12 cellular contexts compared by ENCODE assay signal in the genomic region with DNA sequence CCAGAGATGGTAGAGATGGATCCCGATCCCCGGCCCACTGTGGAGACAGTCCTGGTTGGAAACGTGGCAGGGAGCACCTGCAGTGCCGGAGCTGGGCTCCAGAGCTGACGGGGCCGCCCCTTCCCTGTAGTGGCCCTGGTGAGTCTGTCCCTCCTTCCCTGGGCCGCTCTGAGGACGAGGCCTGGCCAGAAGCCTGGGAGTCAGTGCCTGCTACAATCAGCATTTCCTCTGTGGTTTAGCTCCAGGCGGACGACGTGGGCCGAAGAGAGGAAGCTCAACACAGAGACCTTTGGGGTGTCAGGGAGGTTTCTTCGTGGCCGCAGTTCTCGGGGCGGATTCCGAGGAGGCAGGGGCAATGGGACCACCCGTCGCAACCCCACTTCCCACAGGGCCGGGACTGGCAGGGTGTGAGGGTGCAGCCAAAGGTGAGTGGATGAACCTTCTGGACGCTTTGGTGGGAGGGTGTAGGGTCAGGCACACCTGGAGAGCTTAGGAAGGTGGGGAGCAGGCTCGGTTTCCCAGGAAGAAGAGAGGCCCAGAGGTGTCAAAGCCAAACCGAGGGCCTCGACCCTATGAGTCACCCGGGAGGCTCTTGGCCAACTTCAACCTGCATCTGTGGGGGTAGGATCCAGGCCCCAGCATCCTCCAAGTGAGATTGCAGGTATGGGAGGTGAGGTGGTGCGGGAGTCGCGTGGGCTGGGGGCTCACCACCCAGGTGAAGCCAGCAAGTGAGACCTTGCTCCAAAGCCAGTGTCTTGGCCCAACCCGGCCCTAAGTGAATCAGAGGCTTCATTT. TPM values are rescaled to one million over a fixed set of nuclear protein-coding genes. Genes with fewer than 3 reads are reported as not detected.
A peak's percentile ranks its signal among the peaks of the same experiment; 100 is the strongest.
DNase-seq lines count a peak whose midpoint lies in the region; ATAC-seq, FAIRE-seq and TF ChIP-seq lines count a peak whose summit lies in the region.
"Had no signal": no experiment of that assay in that cellular context is flagged by ENCODE, and none has a peak within 500 bp of the region (broad histone marks: within the 10 kb centered on the region; RNA-seq: fewer than 3 reads in every experiment).

No MANE protein-coding gene starts in this region.

- H3K27me3 ChIP-seq in HepG2 (ENCODE audit: control insufficient read depth in 1 of 2, insufficient read depth in 2 of 2, low read length in 2 of 2), result no peaks in the 10 kb centered on the region

- ATAC-seq in HepG2 (peak; percentile 1; the same call in 2 of the 3 replicates), GM21825 (IDR thresholded peaks at IDR 0.05; ENCODE audit: unreplicated experiment) (no peak)

- TF ChIP-seq POLR2A in HepG2 (IDR thresholded peaks at IDR 0.05; ENCODE audit: insufficient read depth in 1 of 2, low read depth in 2 of 2, low read length in 2 of 2), result no peak; a peak in 1 of 4 replicates

- H3K27me3 Mint-ChIP-seq in activated CD4-positive, alpha-beta T cell treated with anti-CD3 and anti-CD28 coated beads, Interleukin-2, amount 10 ng/mL, durations not matched to agents 24 days and 14 days, result no peaks in the 10 kb centered on the region
- H3K27me3 Mint-ChIP-seq: activated naive CD4-positive, alpha-beta T cell treated with anti-CD3 and anti-CD28 coated beads, Interleukin-2, amount 50 U/mL, for 24 hours had no signal

- WGBS in HepG2 (ENCODE audit: low lambda C conversion rate), result 94% methylated on average over 29 of the region's 29 CpGs

- peaks cover 67 to 92% of the 10 kb centered on the region in 2 experiments for H3K36me3 ChIP-seq in HepG2 (replicated peaks in 1 of 2; ENCODE audit: control insufficient read depth in 1 of 2, insufficient read depth in 2 of 2, low read length in 2 of 2)

- TF ChIP-seq CTCF in HepG2 (CRISPR knock-in tag; IDR thresholded peaks at IDR 0.05), result no peak

- no peak overlapping the region for H3K4me2 ChIP-seq in HepG2 (ENCODE audit: low read depth, low read length)

- DNase-seq in activated CD4-positive, alpha-beta T cell treated with anti-CD3 and anti-CD28 coated beads, Interleukin-2, amount 10 ng/mL, durations not matched to agents 24 days and 14 days, result no peak
- DNase-seq in activated CD4-positive, alpha-beta T cell treated with anti-CD3 and anti-CD28 coated beads, Interleukin-2, amount 50 U/mL, for 4 hours, result no peak
- DNase-seq in HepG2 (ENCODE audit: low spot score) (no peak), stromal cell of bone marrow (ENCODE audit: low read depth) (peak; percentile 9), NCI-H345 (lab: John Stamatoyannopoulos, UW) (no peak), H4 (ENCODE audit: low spot score) (no peak)
- DNase-seq: NCI-H2081 had no signal

- H3K27ac ChIP-seq in angular gyrus (ENCODE audit: low read depth, low read length), result peak overlapping the region; percentile 4
- no peak overlapping the region for H3K27ac ChIP-seq in HepG2 (ENCODE audit: extremely low read length, insufficient read depth, low read length)

- no peak overlapping the region for H3K4me3 Mint-ChIP-seq in activated CD4-positive, alpha-beta T cell treated with anti-CD3 and anti-CD28 coated beads, Interleukin-2, amount 10 ng/mL, durations not matched to agents 24 days and 14 days
- H3K4me3 Mint-ChIP-seq: activated naive CD4-positive, alpha-beta T cell treated with anti-CD3 and anti-CD28 coated beads, Interleukin-2, amount 50 U/mL, for 24 hours had no signal

- H3K4me1 ChIP-seq in HepG2 (ENCODE audit: insufficient read depth, low read length), result peaks cover 31% of the 10 kb centered on the region

- H2AFZ ChIP-seq in HepG2 (ENCODE audit: low read length), result no peak overlapping the region

- peaks cover 62% of the 10 kb centered on the region for H3K36me3 Mint-ChIP-seq in activated CD4-positive, alpha-beta T cell treated with anti-CD3 and anti-CD28 coated beads, Interleukin-2, amount 10 ng/mL, durations not matched to agents 24 days and 14 days (ENCODE audit: low read depth)

- intact Hi-C loops in activated CD4-positive, alpha-beta T cell treated with anti-CD3 and anti-CD28 coated beads, Interleukin-2, amount 10 ng/mL, durations not matched to agents 24 days and 14 days (cut with micrococcal nuclease), result no loop called here
- intact Hi-C loops in HepG2 (cut with micrococcal nuclease; ENCODE audit: unreplicated experiment), result no loop called here

- TF ChIP-seq EP300 in HepG2 (IDR thresholded peaks at IDR 0.05; ENCODE audit: low read depth in 2 of 2, low read length in 2 of 2) (no peak), HepG2 (CRISPR knock-in tag; IDR thresholded peaks at IDR 0.05; ENCODE audit: borderline replicate concordance) (no peak)

- no peak overlapping the region for H3K4me3 ChIP-seq in HepG2 (replicated peaks in 1 of 3; ENCODE audit: insufficient read depth in 1 of 3, low read depth in 2 of 3, low read length in 3 of 3)
- H3K4me3 ChIP-seq: thoracic aorta had no signal

- H3K9me3 Mint-ChIP-seq in activated CD4-positive, alpha-beta T cell treated with anti-CD3 and anti-CD28 coated beads, Interleukin-2, amount 10 ng/mL, durations not matched to agents 24 days and 14 days, result no peaks in the 10 kb centered on the region
- H3K9me3 Mint-ChIP-seq: activated naive CD4-positive, alpha-beta T cell treated with anti-CD3 and anti-CD28 coated beads, Interleukin-2, amount 50 U/mL, for 24 hours had no signal

- peak overlapping the region; percentile 56 for H3K27ac Mint-ChIP-seq in activated CD4-positive, alpha-beta T cell treated with anti-CD3 and anti-CD28 coated beads, Interleukin-2, amount 10 ng/mL, durations not matched to agents 24 days and 14 days

- CTCF ChIA-PET in HepG2 (lab: Yijun Ruan, JAX; ENCODE audit: low intra/inter-chr PET ratio, low total read pairs), result no interaction called here

- peaks cover 20% of the 10 kb centered on the region for H3K4me1 Mint-ChIP-seq in activated CD4-positive, alpha-beta T cell treated with anti-CD3 and anti-CD28 coated beads, Interleukin-2, amount 10 ng/mL, durations not matched to agents 24 days and 14 days

- no peak for TF ChIP-seq RAD21 in HepG2 (CRISPR knock-in tag; IDR thresholded peaks at IDR 0.05)

- BruUV-seq in HepG2 (replicated peaks; lab: Mats Ljungman, UMichigan), result no TSS peak

- H3K9me3 ChIP-seq in HepG2 (ENCODE audit: low read length), result no peaks in the 10 kb centered on the region
- H3K9me3 ChIP-seq: thoracic aorta had no signal

- FAIRE-seq in HepG2 (lab: Jason Lieb, UNC), result no peak
- FAIRE-seq: GM18507 had no signal

- H4K20me1 ChIP-seq in HepG2 (ENCODE audit: insufficient read depth, low read length), result peaks cover 34% of the 10 kb centered on the region

- in situ Hi-C loops in HepG2 (cut with HindIII; ENCODE audit: extremely low pct_ligation_motif_present, low pct_unique_long_range_greater_than_20kb), result no loop called here

- no peak overlapping the region for H3K9ac ChIP-seq in HepG2 (ENCODE audit: insufficient read depth, low read depth, low read length)

- POLR2A ChIA-PET in HepG2 (lab: Yijun Ruan, JAX), result interaction anchor here (1.5 to 7.8 kb wide), 2 partner anchors 9 to 11 kb away, joined by 4 to 86 read pairs; a partner anchor contains a TSS

- H3K79me2 ChIP-seq in HepG2 (ENCODE audit: insufficient read depth, low read length), result no peaks in the 10 kb centered on the region

RNA-seq across cellular contexts. Expression of a gene that starts 9.9 kb away (rescaled TPM):
- total RNA-seq in activated CD4-positive, alpha-beta T cell treated with anti-CD3 and anti-CD28 coated beads, Interleukin-2, amount 10 ng/mL, durations not matched to agents 24 days and 14 days, result 434 and 449 TPM in 2 replicates
- 531 and 639 TPM in 2 replicates for total RNA-seq in HepG2 (2016; rRNA removed; fragmentation: Illumina TruSeq; extraction: Trizol)
- 280 and 300 TPM in 2 replicates for total RNA-seq in HepG2 (2016; cell fraction: cytosol; rRNA removed; fragmentation: Illumina TruSeq; extraction: Trizol; ENCODE audit: low read depth)
- 555 and 661 TPM in 2 replicates for total RNA-seq in HepG2 (2016; cell fraction: insoluble cytoplasmic fraction; rRNA removed; fragmentation: Illumina TruSeq; extraction: Trizol)
- 259 and 300 TPM in 2 replicates for total RNA-seq in HepG2 (2016; cell fraction: membrane; rRNA removed; fragmentation: Illumina TruSeq; extraction: Trizol)
- total RNA-seq in HepG2 (2016; cell fraction: nucleus; rRNA removed; fragmentation: Illumina TruSeq; extraction: Trizol), result 259 and 270 TPM in 2 replicates
- 571 and 631 TPM in 2 replicates for polyA plus RNA-seq in HepG2 (2011; rRNA removed)
- 539 and 602 TPM in 2 replicates for polyA plus RNA-seq in HepG2 (2011; cell fraction: cytosol; rRNA removed)
- 375 and 401 TPM in 2 replicates for polyA plus RNA-seq in HepG2 (2011; cell fraction: nucleus; rRNA removed)
- 283 and 330 TPM in 2 replicates for polyA plus RNA-seq in HepG2 (2012)
- polyA plus RNA-seq in HepG2 (2016; cell fraction: cytosol; fragmentation: Illumina TruSeq; extraction: Trizol; ENCODE audit: low read depth), result 290 and 328 TPM in 2 replicates
- polyA plus RNA-seq in HepG2 (2016; cell fraction: insoluble cytoplasmic fraction; fragmentation: Illumina TruSeq; extraction: Trizol; ENCODE audit: low read depth), result 656 and 720 TPM in 2 replicates
- 233 and 270 TPM in 2 replicates for polyA plus RNA-seq in HepG2 (2016; cell fraction: membrane; fragmentation: Illumina TruSeq; extraction: Trizol; ENCODE audit: low read depth)
- polyA plus RNA-seq in HepG2 (2016; cell fraction: nucleus; fragmentation: Illumina TruSeq; extraction: Trizol; ENCODE audit: insufficient read depth, low read depth), result 418 and 431 TPM in 2 replicates
- 380 and 541 TPM in 2 replicates for polyA minus RNA-seq in HepG2 (2011; rRNA and poly(A)+ RNA removed; ENCODE audit: low replicate concordance)
- 93.0 and 111 TPM in 2 replicates for polyA minus RNA-seq in HepG2 (2011; cell fraction: cytosol; rRNA and poly(A)+ RNA removed)
- polyA minus RNA-seq in HepG2 (2011; cell fraction: nucleus; rRNA and poly(A)+ RNA removed), result 111 and 120 TPM in 2 replicates
- 694 and 771 TPM in 2 replicates for total RNA-seq in H4 (2014; rRNA removed; shearing (Covaris generic))

RNA-seq across cellular contexts. Expression of a gene that starts 10.3 kb away (rescaled TPM):
- total RNA-seq in activated CD4-positive, alpha-beta T cell treated with anti-CD3 and anti-CD28 coated beads, Interleukin-2, amount 10 ng/mL, durations not matched to agents 24 days and 14 days, result 26.7 and 29.0 TPM in 2 replicates
- 15.3 and 17.8 TPM in 2 replicates for total RNA-seq in HepG2 (2016; rRNA removed; fragmentation: Illumina TruSeq; extraction: Trizol)
- 8.6 and 10.0 TPM in 2 replicates for total RNA-seq in HepG2 (2016; cell fraction: cytosol; rRNA removed; fragmentation: Illumina TruSeq; extraction: Trizol; ENCODE audit: low read depth)
- 14.3 and 17.3 TPM in 2 replicates for total RNA-seq in HepG2 (2016; cell fraction: insoluble cytoplasmic fraction; rRNA removed; fragmentation: Illumina TruSeq; extraction: Trizol)
- 13.2 and 13.6 TPM in 2 replicates for total RNA-seq in HepG2 (2016; cell fraction: membrane; rRNA removed; fragmentation: Illumina TruSeq; extraction: Trizol)
- 21.3 and 26.0 TPM in 2 replicates for total RNA-seq in HepG2 (2016; cell fraction: nucleus; rRNA removed; fragmentation: Illumina TruSeq; extraction: Trizol)
- polyA plus RNA-seq in HepG2 (2011; rRNA removed), result 27.6 and 32.0 TPM in 2 replicates
- polyA plus RNA-seq in HepG2 (2011; cell fraction: cytosol; rRNA removed), result 13.9 and 24.3 TPM in 2 replicates
- polyA plus RNA-seq in HepG2 (2011; cell fraction: nucleus; rRNA removed), result 94.6 and 141 TPM in 2 replicates
- polyA plus RNA-seq in HepG2 (2012), result 16.9 and 17.6 TPM in 2 replicates
- 2.6 and 2.8 TPM in 2 replicates for polyA plus RNA-seq in HepG2 (2016; cell fraction: cytosol; fragmentation: Illumina TruSeq; extraction: Trizol; ENCODE audit: low read depth)
- polyA plus RNA-seq in HepG2 (2016; cell fraction: insoluble cytoplasmic fraction; fragmentation: Illumina TruSeq; extraction: Trizol; ENCODE audit: low read depth), result 12.8 and 13.4 TPM in 2 replicates
- polyA plus RNA-seq in HepG2 (2016; cell fraction: membrane; fragmentation: Illumina TruSeq; extraction: Trizol; ENCODE audit: low read depth), result 5.4 and 6.3 TPM in 2 replicates
- polyA plus RNA-seq in HepG2 (2016; cell fraction: nucleus; fragmentation: Illumina TruSeq; extraction: Trizol; ENCODE audit: insufficient read depth, low read depth), result 60.6 and 69.1 TPM in 2 replicates
- 32.8 and 53.5 TPM in 2 replicates for polyA minus RNA-seq in HepG2 (2011; rRNA and poly(A)+ RNA removed; ENCODE audit: low replicate concordance)
- 14.5 and 16.4 TPM in 2 replicates for polyA minus RNA-seq in HepG2 (2011; cell fraction: cytosol; rRNA and poly(A)+ RNA removed)
- 30.1 and 33.4 TPM in 2 replicates for polyA minus RNA-seq in HepG2 (2011; cell fraction: nucleus; rRNA and poly(A)+ RNA removed)
- total RNA-seq in H4 (2014; rRNA removed; shearing (Covaris generic)), result 3.3 TPM in 2 replicates

RNA-seq across cellular contexts. Expression of a gene that starts 11.0 kb away (rescaled TPM):
- total RNA-seq in activated CD4-positive, alpha-beta T cell treated with anti-CD3 and anti-CD28 coated beads, Interleukin-2, amount 10 ng/mL, durations not matched to agents 24 days and 14 days, result 44.0 and 45.3 TPM in 2 replicates
- total RNA-seq in HepG2 (2016; rRNA removed; fragmentation: Illumina TruSeq; extraction: Trizol), result 77.7 and 79.2 TPM in 2 replicates
- total RNA-seq in HepG2 (2016; cell fraction: cytosol; rRNA removed; fragmentation: Illumina TruSeq; extraction: Trizol; ENCODE audit: low read depth), result 24.5 and 25.5 TPM in 2 replicates
- total RNA-seq in HepG2 (2016; cell fraction: insoluble cytoplasmic fraction; rRNA removed; fragmentation: Illumina TruSeq; extraction: Trizol), result 67.6 and 79.5 TPM in 2 replicates
- 64.7 and 64.9 TPM in 2 replicates for total RNA-seq in HepG2 (2016; cell fraction: membrane; rRNA removed; fragmentation: Illumina TruSeq; extraction: Trizol)
- 45.7 and 51.1 TPM in 2 replicates for total RNA-seq in HepG2 (2016; cell fraction: nucleus; rRNA removed; fragmentation: Illumina TruSeq; extraction: Trizol)
- 43.3 and 50.4 TPM in 2 replicates for polyA plus RNA-seq in HepG2 (2011; rRNA removed)
- polyA plus RNA-seq in HepG2 (2011; cell fraction: cytosol; rRNA removed), result 24.6 and 38.4 TPM in 2 replicates
- polyA plus RNA-seq in HepG2 (2011; cell fraction: nucleus; rRNA removed), result 68.1 and 80.1 TPM in 2 replicates
- 35.5 and 43.9 TPM in 2 replicates for polyA plus RNA-seq in HepG2 (2012)
- polyA plus RNA-seq in HepG2 (2016; cell fraction: cytosol; fragmentation: Illumina TruSeq; extraction: Trizol; ENCODE audit: low read depth), result 15.6 and 19.3 TPM in 2 replicates
- 70.8 and 83.3 TPM in 2 replicates for polyA plus RNA-seq in HepG2 (2016; cell fraction: insoluble cytoplasmic fraction; fragmentation: Illumina TruSeq; extraction: Trizol; ENCODE audit: low read depth)
- polyA plus RNA-seq in HepG2 (2016; cell fraction: membrane; fragmentation: Illumina TruSeq; extraction: Trizol; ENCODE audit: low read depth), result 38.0 and 40.1 TPM in 2 replicates
- 84.6 and 88.2 TPM in 2 replicates for polyA plus RNA-seq in HepG2 (2016; cell fraction: nucleus; fragmentation: Illumina TruSeq; extraction: Trizol; ENCODE audit: insufficient read depth, low read depth)
- polyA minus RNA-seq in HepG2 (2011; rRNA and poly(A)+ RNA removed; ENCODE audit: low replicate concordance), result 41.0 and 77.9 TPM in 2 replicates
- polyA minus RNA-seq in HepG2 (2011; cell fraction: cytosol; rRNA and poly(A)+ RNA removed), result 22.8 and 27.3 TPM in 2 replicates
- polyA minus RNA-seq in HepG2 (2011; cell fraction: nucleus; rRNA and poly(A)+ RNA removed), result 35.0 and 37.7 TPM in 2 replicates
- total RNA-seq in H4 (2014; rRNA removed; shearing (Covaris generic)), result 29.3 and 36.7 TPM in 2 replicates

RNA-seq across cellular contexts. Expression of a gene that starts 49.6 kb away (rescaled TPM):
- total RNA-seq in activated CD4-positive, alpha-beta T cell treated with anti-CD3 and anti-CD28 coated beads, Interleukin-2, amount 10 ng/mL, durations not matched to agents 24 days and 14 days, result 43.0 and 44.4 TPM in 2 replicates
- total RNA-seq in HepG2 (2016; rRNA removed; fragmentation: Illumina TruSeq; extraction: Trizol), result 31.3 and 37.8 TPM in 2 replicates
- 14.9 and 15.3 TPM in 2 replicates for total RNA-seq in HepG2 (2016; cell fraction: cytosol; rRNA removed; fragmentation: Illumina TruSeq; extraction: Trizol; ENCODE audit: low read depth)
- 30.0 and 35.2 TPM in 2 replicates for total RNA-seq in HepG2 (2016; cell fraction: insoluble cytoplasmic fraction; rRNA removed; fragmentation: Illumina TruSeq; extraction: Trizol)
- 20.4 and 23.8 TPM in 2 replicates for total RNA-seq in HepG2 (2016; cell fraction: membrane; rRNA removed; fragmentation: Illumina TruSeq; extraction: Trizol)
- total RNA-seq in HepG2 (2016; cell fraction: nucleus; rRNA removed; fragmentation: Illumina TruSeq; extraction: Trizol), result 23.8 and 28.4 TPM in 2 replicates
- polyA plus RNA-seq in HepG2 (2011; rRNA removed), result 20.4 and 22.5 TPM in 2 replicates
- polyA plus RNA-seq in HepG2 (2011; cell fraction: cytosol; rRNA removed), result 19.5 and 23.4 TPM in 2 replicates
- 31.1 and 31.2 TPM in 2 replicates for polyA plus RNA-seq in HepG2 (2011; cell fraction: nucleus; rRNA removed)
- polyA plus RNA-seq in HepG2 (2012), result 21.4 and 26.9 TPM in 2 replicates
- polyA plus RNA-seq in HepG2 (2016; cell fraction: cytosol; fragmentation: Illumina TruSeq; extraction: Trizol; ENCODE audit: low read depth), result 13.5 and 13.6 TPM in 2 replicates
- polyA plus RNA-seq in HepG2 (2016; cell fraction: insoluble cytoplasmic fraction; fragmentation: Illumina TruSeq; extraction: Trizol; ENCODE audit: low read depth), result 33.7 and 36.3 TPM in 2 replicates
- polyA plus RNA-seq in HepG2 (2016; cell fraction: membrane; fragmentation: Illumina TruSeq; extraction: Trizol; ENCODE audit: low read depth), result 18.0 and 19.8 TPM in 2 replicates
- 87.6 and 92.7 TPM in 2 replicates for polyA plus RNA-seq in HepG2 (2016; cell fraction: nucleus; fragmentation: Illumina TruSeq; extraction: Trizol; ENCODE audit: insufficient read depth, low read depth)
- 27.2 and 36.2 TPM in 2 replicates for polyA minus RNA-seq in HepG2 (2011; rRNA and poly(A)+ RNA removed; ENCODE audit: low replicate concordance)
- 13.0 and 15.4 TPM in 2 replicates for polyA minus RNA-seq in HepG2 (2011; cell fraction: cytosol; rRNA and poly(A)+ RNA removed)
- 16.7 and 20.9 TPM in 2 replicates for polyA minus RNA-seq in HepG2 (2011; cell fraction: nucleus; rRNA and poly(A)+ RNA removed)
- 13.3 and 18.0 TPM in 2 replicates for total RNA-seq in H4 (2014; rRNA removed; shearing (Covaris generic))
